ENCODE assay signal across 11 cellular contexts in genomic region chr12:67354322-67354721, GRCh38.
DNase-seq lines count a peak whose midpoint lies in the region; ATAC-seq and TF ChIP-seq lines count a peak whose summit lies in the region.
"Had no signal": no experiment of that assay in that cellular context is flagged by ENCODE, and none has a peak within 500 bp of the region (broad histone marks: within the 10 kb centered on the region; RNA-seq: fewer than 3 reads in every experiment).

No MANE protein-coding gene starts in this region.

- peak overlapping the region; percentile 23 for H3K4me3 Mint-ChIP-seq in natural killer cell treated with Interleukin-12 subunit alpha and Interleukin-12 subunit beta and Interleukin-15 and Interleukin-18, amount 100 ng/mL, for 72 hours
- no peak overlapping the region for H3K4me3 Mint-ChIP-seq in natural killer cell

- H3K36me3 Mint-ChIP-seq in natural killer cell treated with Interleukin-12 subunit alpha and Interleukin-12 subunit beta and Interleukin-15 and Interleukin-18, amount 100 ng/mL, for 72 hours, result no peaks in the 10 kb centered on the region
- H3K36me3 Mint-ChIP-seq in natural killer cell, result no peaks in the 10 kb centered on the region
- H3K36me3 Mint-ChIP-seq: brain had no signal

- H3K4me1 Mint-ChIP-seq in natural killer cell treated with Interleukin-12 subunit alpha and Interleukin-12 subunit beta and Interleukin-15 and Interleukin-18, amount 100 ng/mL, for 72 hours (ENCODE audit: low read depth in 2 of 2), result peaks cover 10 to 12% of the 10 kb centered on the region in 2 donors
- H3K4me1 Mint-ChIP-seq in natural killer cell, result peaks cover 0 to 8% of the 10 kb centered on the region in 2 donors

- no peaks in the 10 kb centered on the region for H3K9me3 ChIP-seq in uterus

- no peaks in the 10 kb centered on the region for H3K27me3 ChIP-seq in uterus

- no peak for TF ChIP-seq POLR2A in uterus (IDR thresholded peaks at IDR 0.05)

- H3K27me3 Mint-ChIP-seq in natural killer cell treated with Interleukin-12 subunit alpha and Interleukin-12 subunit beta and Interleukin-15 and Interleukin-18, amount 100 ng/mL, for 72 hours, result peaks cover 0 to 10% of the 10 kb centered on the region in 2 donors
- peaks cover 3 to 5% of the 10 kb centered on the region in 2 donors for H3K27me3 Mint-ChIP-seq in natural killer cell (ENCODE audit: low read depth in 2 of 2)

- no peaks in the 10 kb centered on the region for H3K36me3 ChIP-seq in uterus

- no peak overlapping the region for H3K4me3 ChIP-seq in uterus

- peak in 1 of 2 donors; percentile 17 for ATAC-seq in natural killer cell treated with Interleukin-12 subunit alpha and Interleukin-12 subunit beta and Interleukin-15 and Interleukin-18, amount 100 ng/mL, for 72 hours
- ATAC-seq in natural killer cell, result no peak
- no peak for ATAC-seq in esophagus mucosa

- no peaks in the 10 kb centered on the region for H3K9me3 Mint-ChIP-seq in natural killer cell treated with Interleukin-12 subunit alpha and Interleukin-12 subunit beta and Interleukin-15 and Interleukin-18, amount 100 ng/mL, for 72 hours
- no peaks in the 10 kb centered on the region for H3K9me3 Mint-ChIP-seq in natural killer cell
- H3K9me3 Mint-ChIP-seq: brain had no signal

- H3K27ac Mint-ChIP-seq in natural killer cell treated with Interleukin-12 subunit alpha and Interleukin-12 subunit beta and Interleukin-15 and Interleukin-18, amount 100 ng/mL, for 72 hours, result no peak overlapping the region
- no peak overlapping the region for H3K27ac Mint-ChIP-seq in natural killer cell

- TF ChIP-seq CTCF in natural killer cell (IDR thresholded peaks at IDR 0.05) (no peak), uterus (IDR thresholded peaks at IDR 0.05) (no peak)

- H3K27ac ChIP-seq in uterus, result peak overlapping the region; percentile 13 to 44

- peaks cover 0 to 7% of the 10 kb centered on the region in 2 donors for H3K4me1 ChIP-seq in uterus

- intact Hi-C loops in natural killer cell (cut with micrococcal nuclease), result loop anchor here (10.0 kb wide), 1 partner anchor 960 kb away; no protein-coding TSS in a partner anchor
- intact Hi-C loops in uterus (cut with DNase I; ENCODE audit: low total_unique reads), result loop anchor here (10.0 kb wide), 1 partner anchor 590 kb away; no protein-coding TSS in a partner anchor

- DNase-seq in natural killer cell treated with Interleukin-12 subunit alpha and Interleukin-12 subunit beta and Interleukin-15 and Interleukin-18, amount 100 ng/mL, for 72 hours (ENCODE audit: low spot score), result no peak
- DNase-seq in natural killer cell (no peak), astrocyte of the hippocampus (ENCODE audit: low read depth, low spot score) (peak; percentile 29), kidney tubule cell (ENCODE audit: low spot score) (peak; percentile 14), uterus (no peak), NCI-H510A treated with DMSO at 0.1 percent for 48 hours (lab: John Stamatoyannopoulos, UW) (no peak)
- no peak for DNase-seq in activated CD4-positive, CD25-positive, alpha-beta regulatory T cell treated with anti-CD3 and anti-CD28 coated beads, Interleukin-2, amount 50 U/mL, for 72 hours
- DNase-seq: DND-41, NCI-H187 had no signal

Comparison
In these comparisons a context has a peak if more than half of its experiments do, and no peak if none do; other contexts are left out.
1. DNase-seq: peak in astrocyte of the hippocampus (single experiment) and kidney tubule cell (single experiment); none in natural killer cell treated with Interleukin-12 subunit alpha and Interleukin-12 subunit beta and Interleukin-15 and Interleukin-18, amount 100 ng/mL, for 72 hours (single experiment), natural killer cell (single experiment), uterus (0 of 2), activated CD4-positive, CD25-positive, alpha-beta regulatory T cell treated with anti-CD3 and anti-CD28 coated beads, Interleukin-2, amount 50 U/mL, for 72 hours (single experiment) and NCI-H510A treated with DMSO at 0.1 percent for 48 hours (single experiment).